Comparison of ENCODE assay signal across 17 cellular contexts in the genomic region with DNA sequence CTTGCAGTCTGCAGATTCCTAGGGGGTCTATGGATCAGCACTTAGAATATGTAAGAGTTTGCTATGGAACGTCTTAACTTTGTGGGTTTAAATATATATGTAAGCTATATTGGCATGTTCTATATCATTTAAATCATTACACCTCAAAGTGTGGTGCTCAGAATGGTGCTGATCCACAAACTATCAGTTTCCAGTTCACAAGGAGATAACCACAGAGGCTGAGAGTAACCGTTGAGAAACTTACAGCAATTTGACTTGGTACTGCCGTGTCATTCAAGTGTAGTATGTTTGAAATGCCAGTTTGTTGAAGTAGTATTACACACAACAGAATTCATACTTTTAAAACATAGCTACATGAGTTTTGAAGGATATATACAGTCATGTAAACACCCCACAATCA.
"Had no signal": no experiment of that assay in that cellular context is flagged by ENCODE, and none has a peak within 500 bp of the region (broad histone marks: within the 10 kb centered on the region; RNA-seq: fewer than 3 reads in every experiment).

No MANE protein-coding gene starts in this region.

- DNase-seq: effector CD4-positive, alpha-beta T cell; endodermal cell; left colon; left ventricle myocardium superior; naive thymus-derived CD4-positive, alpha-beta T cell; posterior cingulate gyrus; right cardiac atrium; stimulated activated CD4-positive, alpha-beta T cell treated with anti-CD3 and anti-CD28 coated beads, Interleukin-4, amount 100 ng/mL, for 1 hour; stimulated activated CD8-positive, alpha-beta memory T cell treated with anti-CD3 and anti-CD28 coated beads, Interleukin-4, amount 100 ng/mL, for 48 hours; thyroid gland had no signal

- H3K27ac ChIP-seq: coronary artery, hepatocyte, neutrophil, suprapubic skin, thyroid gland had no signal

- H3K4me1 Mint-ChIP-seq: stimulated activated memory B cell treated with anti-CD40 and anti-IgM and Interleukin-4, amounts not matched to agents 10 μg/mL and 1 μg/mL and 100 μg/mL, for 72 hours had no signal

- H3K79me2 ChIP-seq: hepatocyte had no signal

- H3K36me3 ChIP-seq: neutrophil, suprapubic skin had no signal

- H3K27me3 Mint-ChIP-seq: naive thymus-derived CD4-positive, alpha-beta T cell; stimulated activated memory B cell treated with anti-CD40 and anti-IgM and Interleukin-4, amounts not matched to agents 10 μg/mL and 1 μg/mL and 100 μg/mL, for 72 hours; type B pancreatic cell had no signal

- H3K9me3 Mint-ChIP-seq: stimulated activated memory B cell treated with anti-CD40 and anti-IgM and Interleukin-4, amounts not matched to agents 10 μg/mL and 1 μg/mL and 100 μg/mL, for 72 hours; type B pancreatic cell had no signal

- ATAC-seq: left colon; left ventricle myocardium superior; naive thymus-derived CD4-positive, alpha-beta T cell; right cardiac atrium; stimulated activated memory B cell treated with anti-CD40 and anti-IgM and Interleukin-4, amounts not matched to agents 10 μg/mL and 1 μg/mL and 100 μg/mL, for 72 hours had no signal

- H2AFZ ChIP-seq: hepatocyte had no signal

- H3K4me3 ChIP-seq: coronary artery, hepatocyte, lung, suprapubic skin, thyroid gland had no signal

- H3K9me3 ChIP-seq: neutrophil, suprapubic skin, thyroid gland had no signal

- H3K27ac Mint-ChIP-seq: endodermal cell; naive thymus-derived CD4-positive, alpha-beta T cell; stimulated activated memory B cell treated with anti-CD40 and anti-IgM and Interleukin-4, amounts not matched to agents 10 μg/mL and 1 μg/mL and 100 μg/mL, for 72 hours; type B pancreatic cell had no signal

- H3K4me2 ChIP-seq: hepatocyte had no signal

- H3K4me3 Mint-ChIP-seq: endodermal cell; naive thymus-derived CD4-positive, alpha-beta T cell; stimulated activated memory B cell treated with anti-CD40 and anti-IgM and Interleukin-4, amounts not matched to agents 10 μg/mL and 1 μg/mL and 100 μg/mL, for 72 hours; type B pancreatic cell had no signal

- H3K27me3 ChIP-seq: hepatocyte, neutrophil, suprapubic skin, thyroid gland had no signal

- H3K4me1 ChIP-seq: thyroid gland had no signal
